ENCODE assay signal across 16 cellular contexts in the genomic region with DNA sequence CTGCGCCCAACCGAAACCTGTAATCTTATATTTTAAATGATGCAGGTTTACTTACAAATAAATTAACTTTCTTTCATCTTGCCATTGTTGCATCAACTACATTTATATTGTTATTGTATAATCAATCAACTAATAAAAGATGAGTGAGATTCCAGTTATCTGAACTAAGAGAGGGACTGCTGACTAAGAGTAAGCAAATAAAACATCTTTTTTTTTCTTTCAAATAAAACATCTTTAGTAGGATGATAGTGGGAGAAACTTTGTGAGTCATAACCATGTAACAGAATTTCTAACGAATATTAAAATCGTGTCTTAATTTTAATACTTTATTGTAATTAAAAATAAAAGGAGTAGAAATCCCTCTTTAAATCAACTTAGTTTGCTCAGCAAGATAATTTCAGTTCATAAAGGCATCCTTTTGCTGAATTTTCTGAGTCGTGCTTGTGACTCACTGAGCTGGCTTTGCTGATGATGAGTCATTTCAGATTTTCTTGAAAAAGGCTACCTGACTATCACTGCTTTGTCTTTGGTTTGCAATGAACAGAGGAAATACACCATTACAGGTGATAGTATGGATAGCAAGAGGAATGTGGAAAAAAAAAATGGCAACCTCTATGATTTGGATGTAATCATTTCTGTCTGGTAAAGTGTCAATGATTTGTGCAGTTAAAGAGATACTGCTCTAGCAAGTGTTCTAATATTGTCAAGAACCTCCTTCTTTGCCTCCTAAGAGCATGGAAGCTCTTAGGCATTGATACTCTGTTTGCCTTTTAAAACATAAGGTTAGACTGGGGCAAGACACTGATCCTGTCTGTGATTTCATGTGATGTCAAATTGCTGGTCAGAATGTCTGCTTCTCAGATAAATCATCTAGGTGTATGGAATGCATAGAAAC.
DNase-seq lines count a peak whose midpoint lies in the region; ATAC-seq, FAIRE-seq and TF ChIP-seq lines count a peak whose summit lies in the region.
"Had no signal": no experiment of that assay in that cellular context is flagged by ENCODE, and none has a peak within 500 bp of the region (broad histone marks: within the 10 kb centered on the region; RNA-seq: fewer than 3 reads in every experiment).

No MANE protein-coding gene starts in this region.

- no peak overlapping the region for H3K4me2 ChIP-seq in HepG2 (ENCODE audit: low read depth, low read length)

- H3K27ac ChIP-seq in HepG2 (ENCODE audit: extremely low read length, insufficient read depth, low read length) (no peak overlapping the region), right lobe of liver (no peak overlapping the region)
- H3K27ac ChIP-seq: gastrocnemius medialis, SK-N-MC, upper lobe of left lung had no signal

- TF ChIP-seq CTCF in HepG2 (CRISPR knock-in tag; IDR thresholded peaks at IDR 0.05): no peak
- TF ChIP-seq CTCF in right lobe of liver (IDR thresholded peaks at IDR 0.05): no peak

- no peak overlapping the region for H3K9ac ChIP-seq in HepG2 (ENCODE audit: insufficient read depth, low read depth, low read length)

- WGBS in HepG2 (ENCODE audit: low lambda C conversion rate): 9% methylated on average over 5 of the region's 5 CpGs
- 59% methylated on average over 5 of the region's 5 CpGs for WGBS in right lobe of liver (ENCODE audit: insufficient coverage, low coverage, low lambda C conversion rate, missing lambda C conversion rate)

- no peaks in the 10 kb centered on the region for H3K4me1 ChIP-seq in HepG2 (ENCODE audit: insufficient read depth, low read length)
- no peaks in the 10 kb centered on the region for H3K4me1 ChIP-seq in right lobe of liver
- H3K4me1 ChIP-seq: gastrocnemius medialis, upper lobe of left lung had no signal

- TF ChIP-seq EP300 in HepG2 (IDR thresholded peaks at IDR 0.05; ENCODE audit: low read depth in 2 of 2, low read length in 2 of 2) (no peak), HepG2 (CRISPR knock-in tag; IDR thresholded peaks at IDR 0.05; ENCODE audit: borderline replicate concordance) (no peak)

- DNase-seq in HepG2 (ENCODE audit: low spot score) (peak; percentile 3), right lobe of liver (no peak), SW480 (ENCODE audit: low spot score) (peak; percentile 5), foreskin melanocyte (peak; percentile 6), superior temporal gyrus (ENCODE audit: extremely low spot score) (peak; percentile 48), NCI-H146 (lab: John Stamatoyannopoulos, UW) (no peak), COLO668 (lab: John Stamatoyannopoulos, UW; ENCODE audit: unreplicated experiment) (no peak), NCI-H1436 treated with DMSO at 0.1 percent for 48 hours (lab: John Stamatoyannopoulos, UW) (no peak)
- DNase-seq: activated CD8-positive, alpha-beta memory T cell treated with anti-CD3 and anti-CD28 coated beads, Interleukin-2, amount 50 U/mL, for 4 hours; activated naive CD8-positive, alpha-beta T cell treated with anti-CD3 and anti-CD28 coated beads for 36 hours; DMS 273 treated with DMSO at 0.1 percent for 48 hours; gastrocnemius medialis; NCI-H2081 treated with DMSO at 0.1 percent for 48 hours; stimulated activated CD4-positive, alpha-beta T cell treated with anti-CD3 and anti-CD28 coated beads, Interleukin-2, amount 100 ng/mL, for 48 hours; upper lobe of left lung had no signal

- H3K27me3 ChIP-seq in HepG2 (ENCODE audit: control insufficient read depth in 1 of 2, insufficient read depth in 2 of 2, low read length in 2 of 2) (no peaks in the 10 kb centered on the region), right lobe of liver (no peaks in the 10 kb centered on the region)
- H3K27me3 ChIP-seq: gastrocnemius medialis, upper lobe of left lung had no signal

- FAIRE-seq in HepG2 (lab: Jason Lieb, UNC): no peak

- BruUV-seq in HepG2 (replicated peaks; lab: Mats Ljungman, UMichigan): no TSS peak

- TF ChIP-seq POLR2A in HepG2 (IDR thresholded peaks at IDR 0.05; ENCODE audit: insufficient read depth in 1 of 2, low read depth in 2 of 2, low read length in 2 of 2) (no peak), right lobe of liver (IDR thresholded peaks at IDR 0.05) (no peak)

- in situ Hi-C loops in HepG2 (cut with HindIII; ENCODE audit: extremely low pct_ligation_motif_present, low pct_unique_long_range_greater_than_20kb): no loop called here

- H4K20me1 ChIP-seq in HepG2 (ENCODE audit: insufficient read depth, low read length): no peaks in the 10 kb centered on the region

- no peak overlapping the region for H3K4me3 ChIP-seq in HepG2 (replicated peaks in 1 of 3; ENCODE audit: insufficient read depth in 1 of 3, low read depth in 2 of 3, low read length in 3 of 3)
- H3K4me3 ChIP-seq in right lobe of liver: no peak overlapping the region
- H3K4me3 ChIP-seq: gastrocnemius medialis, SK-N-MC, upper lobe of left lung had no signal

- H2AFZ ChIP-seq in HepG2 (ENCODE audit: low read length): no peak overlapping the region

- intact Hi-C loops in HepG2 (cut with micrococcal nuclease; ENCODE audit: unreplicated experiment) (no loop called here), right lobe of liver (cut with DNase I) (no loop called here)

- H3K79me2 ChIP-seq in HepG2 (ENCODE audit: insufficient read depth, low read length): no peaks in the 10 kb centered on the region

- ATAC-seq in HepG2: no peak
- no peak for ATAC-seq in right lobe of liver
- ATAC-seq: gastrocnemius medialis had no signal

- POLR2A ChIA-PET in HepG2 (lab: Yijun Ruan, JAX): no interaction called here

- no peaks in the 10 kb centered on the region for H3K36me3 ChIP-seq in HepG2 (replicated peaks in 1 of 2; ENCODE audit: control insufficient read depth in 1 of 2, insufficient read depth in 2 of 2, low read length in 2 of 2)
- H3K36me3 ChIP-seq in right lobe of liver: no peaks in the 10 kb centered on the region
- H3K36me3 ChIP-seq: gastrocnemius medialis, upper lobe of left lung had no signal

- H3K9me3 ChIP-seq in HepG2 (ENCODE audit: low read length) (no peaks in the 10 kb centered on the region), right lobe of liver (no peaks in the 10 kb centered on the region)
- H3K9me3 ChIP-seq: gastrocnemius medialis, upper lobe of left lung had no signal

- no peak for TF ChIP-seq RAD21 in HepG2 (CRISPR knock-in tag; IDR thresholded peaks at IDR 0.05)

- CTCF ChIA-PET in HepG2 (lab: Yijun Ruan, JAX; ENCODE audit: low intra/inter-chr PET ratio, low total read pairs): no interaction called here

TF ChIP-seq in HepG2, 621 proteins besides CTCF, POLR2A, EP300 and RAD21 (continues in another document):
- TF ChIP-seq RBAK (CRISPR knock-in tag; IDR thresholded peaks at IDR 0.05): no peak
- TF ChIP-seq, protein P1, sequence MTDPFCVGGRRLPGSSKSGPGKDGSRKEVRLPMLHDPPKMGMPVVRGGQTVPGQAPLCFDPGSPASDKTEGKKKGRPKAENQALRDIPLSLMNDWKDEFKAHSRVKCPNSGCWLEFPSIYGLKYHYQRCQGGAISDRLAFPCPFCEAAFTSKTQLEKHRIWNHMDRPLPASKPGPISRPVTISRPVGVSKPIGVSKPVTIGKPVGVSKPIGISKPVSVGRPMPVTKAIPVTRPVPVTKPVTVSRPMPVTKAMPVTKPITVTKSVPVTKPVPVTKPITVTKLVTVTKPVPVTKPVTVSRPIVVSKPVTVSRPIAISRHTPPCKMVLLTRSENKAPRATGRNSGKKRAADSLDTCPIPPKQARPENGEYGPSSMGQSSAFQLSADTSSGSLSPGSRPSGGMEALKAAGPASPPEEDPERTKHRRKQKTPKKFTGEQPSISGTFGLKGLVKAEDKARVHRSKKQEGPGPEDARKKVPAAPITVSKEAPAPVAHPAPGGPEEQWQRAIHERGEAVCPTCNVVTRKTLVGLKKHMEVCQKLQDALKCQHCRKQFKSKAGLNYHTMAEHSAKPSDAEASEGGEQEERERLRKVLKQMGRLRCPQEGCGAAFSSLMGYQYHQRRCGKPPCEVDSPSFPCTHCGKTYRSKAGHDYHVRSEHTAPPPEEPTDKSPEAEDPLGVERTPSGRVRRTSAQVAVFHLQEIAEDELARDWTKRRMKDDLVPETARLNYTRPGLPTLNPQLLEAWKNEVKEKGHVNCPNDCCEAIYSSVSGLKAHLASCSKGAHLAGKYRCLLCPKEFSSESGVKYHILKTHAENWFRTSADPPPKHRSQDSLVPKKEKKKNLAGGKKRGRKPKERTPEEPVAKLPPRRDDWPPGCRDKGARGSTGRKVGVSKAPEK (CRISPR knock-in tag; IDR thresholded peaks at IDR 0.05; ENCODE audit: borderline replicate concordance): no peak
- TF ChIP-seq, protein P2, sequence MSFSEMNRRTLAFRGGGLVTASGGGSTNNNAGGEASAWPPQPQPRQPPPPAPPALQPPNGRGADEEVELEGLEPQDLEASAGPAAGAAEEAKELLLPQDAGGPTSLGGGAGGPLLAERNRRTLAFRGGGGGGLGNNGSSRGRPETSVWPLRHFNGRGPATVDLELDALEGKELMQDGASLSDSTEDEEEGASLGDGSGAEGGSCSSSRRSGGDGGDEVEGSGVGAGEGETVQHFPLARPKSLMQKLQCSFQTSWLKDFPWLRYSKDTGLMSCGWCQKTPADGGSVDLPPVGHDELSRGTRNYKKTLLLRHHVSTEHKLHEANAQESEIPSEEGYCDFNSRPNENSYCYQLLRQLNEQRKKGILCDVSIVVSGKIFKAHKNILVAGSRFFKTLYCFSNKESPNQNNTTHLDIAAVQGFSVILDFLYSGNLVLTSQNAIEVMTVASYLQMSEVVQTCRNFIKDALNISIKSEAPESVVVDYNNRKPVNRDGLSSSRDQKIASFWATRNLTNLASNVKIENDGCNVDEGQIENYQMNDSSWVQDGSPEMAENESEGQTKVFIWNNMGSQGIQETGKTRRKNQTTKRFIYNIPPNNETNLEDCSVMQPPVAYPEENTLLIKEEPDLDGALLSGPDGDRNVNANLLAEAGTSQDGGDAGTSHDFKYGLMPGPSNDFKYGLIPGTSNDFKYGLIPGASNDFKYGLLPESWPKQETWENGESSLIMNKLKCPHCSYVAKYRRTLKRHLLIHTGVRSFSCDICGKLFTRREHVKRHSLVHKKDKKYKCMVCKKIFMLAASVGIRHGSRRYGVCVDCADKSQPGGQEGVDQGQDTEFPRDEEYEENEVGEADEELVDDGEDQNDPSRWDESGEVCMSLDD (CRISPR knock-in tag; IDR thresholded peaks at IDR 0.05; ENCODE audit: borderline replicate concordance): no peak

Comparison
In these comparisons a context has a peak if more than half of its experiments do, and no peak if none do; other contexts are left out.
1. DNase-seq: peak in HepG2 (single experiment), SW480 (single experiment), foreskin melanocyte (single experiment) and superior temporal gyrus (single experiment); none in right lobe of liver (0 of 3), NCI-H146 (single experiment), COLO668 (single experiment) and NCI-H1436 treated with DMSO at 0.1 percent for 48 hours (single experiment).